In the genomic region with DNA sequence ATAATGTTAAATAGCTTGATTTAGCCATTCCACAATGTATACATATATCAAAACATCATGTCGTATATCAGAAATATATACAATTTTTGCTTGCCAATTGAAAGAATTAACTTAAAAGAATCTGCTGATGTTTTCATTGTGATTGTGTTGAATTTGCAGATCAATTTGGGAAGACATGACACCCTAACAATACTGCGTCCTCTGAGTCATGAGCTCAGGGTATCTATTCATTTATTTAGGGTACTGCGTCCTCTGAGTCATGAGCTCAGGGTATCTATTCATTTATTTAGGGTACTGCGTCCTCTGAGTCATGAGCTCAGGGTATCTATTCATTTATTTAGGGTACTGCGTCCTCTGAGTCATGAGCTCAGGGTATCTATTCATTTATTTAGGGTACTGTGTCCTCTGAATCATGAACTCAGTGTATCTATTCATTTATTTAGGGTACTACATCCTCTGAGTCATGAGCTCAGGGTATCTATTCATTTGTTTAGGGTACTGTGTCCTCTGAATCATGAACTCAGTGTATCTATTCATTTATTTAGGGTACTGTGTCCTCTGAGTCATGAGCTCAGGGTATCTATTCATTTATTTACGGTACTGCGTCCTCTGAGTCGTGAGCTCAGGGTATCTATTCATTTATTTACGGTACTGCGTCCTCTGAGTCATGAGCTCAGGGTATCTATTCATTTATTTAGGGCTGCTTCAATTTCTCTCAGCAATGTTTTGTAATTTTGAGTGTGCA, we compare ENCODE assay signal across 10 cellular contexts. TPM values are rescaled to one million over a fixed set of nuclear protein-coding genes. Genes with fewer than 3 reads are reported as not detected.
A peak's percentile ranks its signal among the peaks of the same experiment; 100 is the strongest.
DNase-seq lines count a peak whose midpoint lies in the region; ATAC-seq and TF ChIP-seq lines count a peak whose summit lies in the region.
"Not testable (repeated sequence)": the region's sequence is repeated elsewhere in the genome, so short reads cannot be mapped to it uniquely, and the experiment has no call there.
"Had no signal": no experiment of that assay in that cellular context is flagged by ENCODE, and none has a peak within 500 bp of the region (broad histone marks: within the 10 kb centered on the region; RNA-seq: fewer than 3 reads in every experiment).

No MANE protein-coding gene starts in this region.

- POLR2A ChIA-PET in IMR-90 (lab: Charles Lee; ENCODE audit: unreplicated experiment); MCF 10A (lab: Yijun Ruan, JAX): not testable (repeated sequence)

- H3K9me1 ChIP-seq in IMR-90 (ENCODE audit: insufficient read depth, low read length) = not testable (repeated sequence)

- peaks cover 13% of the 10 kb centered on the region for H3K4me1 Mint-ChIP-seq in T-helper 17 cell
- H3K4me1 Mint-ChIP-seq in MCF 10A (ENCODE audit: insufficient read depth, unreplicated experiment) = not testable (repeated sequence)

- not testable (repeated sequence) for H2BK20ac ChIP-seq in IMR-90 (ENCODE audit: low read depth, low read length)

- H4K5ac ChIP-seq in IMR-90 (ENCODE audit: low read depth, low read length) = not testable (repeated sequence)

- not testable (repeated sequence) for H3K9me3 Mint-ChIP-seq in MCF 10A (ENCODE audit: unreplicated experiment)

- not testable (repeated sequence) for H3K4me2 ChIP-seq in IMR-90 (ENCODE audit: low read depth, low read length); fibroblast of lung (ENCODE audit: extremely low read depth, insufficient read depth, low read length)

- not testable (repeated sequence) for H3K36me3 ChIP-seq in IMR-90 (ENCODE audit: control insufficient read depth, insufficient read depth, low read length); fibroblast of lung (ENCODE audit: control insufficient read depth, insufficient read depth, low read length)

- not testable (repeated sequence) for H3K27me3 ChIP-seq in IMR-90 (ENCODE audit: control insufficient read depth, insufficient read depth, low read length); fibroblast of lung (ENCODE audit: control insufficient read depth, insufficient read depth, low read length)

- H3K79me1 ChIP-seq in IMR-90 (ENCODE audit: low read depth in 1 of 2, low read length in 2 of 2) = not testable (repeated sequence)

- not testable (repeated sequence) for H3K27ac Mint-ChIP-seq in T-helper 17 cell; MCF 10A (ENCODE audit: low read depth, unreplicated experiment)

- in situ Hi-C loops in IMR-90 (cut with MboI; ENCODE audit: low sequenced_read_pairs) = not testable (repeated sequence)

- not testable (repeated sequence) for H3K36me3 Mint-ChIP-seq in T-helper 17 cell (ENCODE audit: low read depth); MCF 10A (ENCODE audit: insufficient read depth, unreplicated experiment)

- not testable (repeated sequence) for H4K20me1 ChIP-seq in IMR-90 (ENCODE audit: insufficient read depth, low read length); fibroblast of lung (ENCODE audit: control insufficient read depth, extremely low read depth, insufficient read depth, low read length)

- peak overlapping the region; percentile 19 for H3K4me3 Mint-ChIP-seq in T-helper 17 cell
- not testable (repeated sequence) for H3K4me3 Mint-ChIP-seq in MCF 10A (ENCODE audit: unreplicated experiment)

- WGBS in IMR-90 (ENCODE audit: extremely low coverage in 2 of 2, insufficient read length in 1 of 2), 2 experiments = no CpG with 5 or more reads among the region's 10 CpGs

- not testable (repeated sequence) for H3K4me1 ChIP-seq in IMR-90 (ENCODE audit: control insufficient read depth, insufficient read depth, low read length); fibroblast of lung (ENCODE audit: control insufficient read depth, extremely low read depth, insufficient read depth, low read length)

- not testable (repeated sequence) for TF ChIP-seq RAD21 in IMR-90 (IDR thresholded peaks at IDR 0.05; ENCODE audit: low read length)

- H3K4me3 ChIP-seq in IMR-90 (ENCODE audit: insufficient read depth, low read depth, low read length); fibroblast of lung (replicated peaks in 1 of 4; ENCODE audit: control extremely low read depth in 1 of 4, insufficient read depth in 1 of 4, low read depth in 3 of 4, low read length in 4 of 4): not testable (repeated sequence)

- H3K27ac ChIP-seq in IMR-90 (ENCODE audit: insufficient read depth, low read length); fibroblast of lung (ENCODE audit: insufficient read depth, low read length): not testable (repeated sequence)

- H2BK5ac ChIP-seq in IMR-90 (ENCODE audit: low read depth, low read length, poor library complexity, severe bottlenecking) = peak overlapping the region; percentile 39

- H3K9me3 ChIP-seq in IMR-90 (ENCODE audit: control insufficient read depth, insufficient read depth, low read length); T-helper 17 cell (ENCODE audit: control insufficient read depth, low read length, poor library complexity, severe bottlenecking); fibroblast of lung (ENCODE audit: control insufficient read depth, insufficient read depth, low read depth, low read length): not testable (repeated sequence)

- intact Hi-C loops in IMR-90 (cut with micrococcal nuclease); MCF 10A (cut with micrococcal nuclease): not testable (repeated sequence)

- H2BK15ac ChIP-seq in IMR-90 (ENCODE audit: low read depth, low read length) = not testable (repeated sequence)

- H3K14ac ChIP-seq in IMR-90 (replicated peaks; ENCODE audit: low read depth, low read length) = not testable (repeated sequence)

- CTCF ChIA-PET in IMR-90 (lab: Yijun Ruan, JAX) = not testable (repeated sequence)
- CTCF ChIA-PET in MCF 10A (lab: Yijun Ruan, JAX) = interaction anchor here (0.6 to 1.0 kb wide), 2 partner anchors 28 to 138 kb away, joined by 3 to 4 read pairs; no protein-coding TSS in a partner anchor

- H2AFZ ChIP-seq in IMR-90 (replicated peaks; ENCODE audit: low read length, poor library complexity); fibroblast of lung (ENCODE audit: low read length): not testable (repeated sequence)

- not testable (repeated sequence) for H3K9ac ChIP-seq in IMR-90 (ENCODE audit: low read depth, low read length); fibroblast of lung (ENCODE audit: insufficient read depth, low read length)

- not testable (repeated sequence) for H3K23ac ChIP-seq in IMR-90 (ENCODE audit: low read depth, low read length)

- ATAC-seq in IMR-90 (ENCODE audit: low read depth); T-helper 17 cell: not testable (repeated sequence)

- not testable (repeated sequence) for H3K79me2 ChIP-seq in fibroblast of lung (ENCODE audit: control insufficient read depth, insufficient read depth, low read length)

- H3K56ac ChIP-seq in IMR-90 (ENCODE audit: extremely low read depth, insufficient read depth, low read length) = not testable (repeated sequence)

- H3K4ac ChIP-seq in IMR-90 (ENCODE audit: low read depth, low read length) = not testable (repeated sequence)

- not testable (repeated sequence) for TF ChIP-seq POLR2A in IMR-90 (IDR thresholded peaks at IDR 0.05; ENCODE audit: low read depth, low read length)

- H4K8ac ChIP-seq in IMR-90 (ENCODE audit: low read depth in 2 of 2, low read length in 2 of 2) = not testable (repeated sequence)

- not testable (repeated sequence) for TF ChIP-seq CTCF in IMR-90 (conservative IDR thresholded peaks at IDR 0.05; ENCODE audit: low read depth, low read length); MCF 10A (IDR thresholded peaks at IDR 0.05; ENCODE audit: unreplicated experiment); fibroblast of lung (conservative IDR thresholded peaks at IDR 0.05 in 1 of 2, IDR thresholded peaks at IDR 0.05 in 1 of 2; ENCODE audit: low read depth in 1 of 2, low read length in 2 of 2)

- dilution Hi-C loops in IMR-90 (cut with HindIII; ENCODE audit: low sequenced_read_pairs, unreplicated experiment) = not testable (repeated sequence)

- H3K18ac ChIP-seq in IMR-90 (ENCODE audit: low read depth, low read length) = not testable (repeated sequence)

- H2AK5ac ChIP-seq in IMR-90 (ENCODE audit: low read depth, low read length) = not testable (repeated sequence)

- not testable (repeated sequence) for BruUV-seq in IMR-90 (replicated peaks; lab: Mats Ljungman, UMichigan); MCF 10A (replicated peaks; lab: Mats Ljungman, UMichigan)

- peak; percentile 72 for DNase-seq in EH (ENCODE audit: low read depth)
- peak; percentile 84 for DNase-seq in IMR-90
- peak; percentile 22 for DNase-seq in NCI-H748 (lab: John Stamatoyannopoulos, UW; ENCODE audit: unreplicated experiment)
- not testable (repeated sequence) for DNase-seq in T-helper 17 cell
- DNase-seq in MCF 10A (ENCODE audit: unreplicated experiment) = peak; percentile 66
- peak; percentile 63 to 71 for DNase-seq in fibroblast of lung (ENCODE audit: low read depth in 2 of 2)
- peak; percentile 10 for DNase-seq in kidney tubule cell (ENCODE audit: low spot score)

- not testable (repeated sequence) for H2AK9ac ChIP-seq in IMR-90 (replicated peaks; ENCODE audit: low read depth, low read length, poor library complexity)

- H2BK120ac ChIP-seq in IMR-90 (ENCODE audit: low read depth, low read length) = not testable (repeated sequence)

- H4K91ac ChIP-seq in IMR-90 (ENCODE audit: insufficient read depth, low read depth, low read length) = not testable (repeated sequence)

- not testable (repeated sequence) for H3K27me3 Mint-ChIP-seq in T-helper 17 cell; MCF 10A (ENCODE audit: insufficient read depth, unreplicated experiment)

TF ChIP-seq in IMR-90, 13 proteins besides CTCF, POLR2A, EP300 and RAD21:
- TF ChIP-seq FOS (IDR thresholded peaks at IDR 0.05; ENCODE audit: low read depth, low read length) = peak; percentile 51

RNA-seq across cellular contexts. Expression of a gene that starts 21.8 kb away (rescaled TPM):
- total RNA-seq in IMR-90 (2012; rRNA removed) (not detected in 2 replicates), T-helper 17 cell (not detected), MCF 10A (2022) (not detected in 2 replicates), fibroblast of lung (not detected in 2 replicates)
- polyA plus RNA-seq in IMR-90 (2012; rRNA removed) (not detected in 2 replicates), fibroblast of lung (not detected in 2 replicates)
- not detected in 2 replicates for polyA plus RNA-seq in IMR-90 (2012; cell fraction: cytosol; rRNA removed)
- 0.18 TPM in 1 of 2 replicates, not detected in the other for polyA plus RNA-seq in IMR-90 (2012; cell fraction: nucleus; rRNA removed; ENCODE audit: low replicate concordance)
- not detected in 2 replicates for polyA plus RNA-seq in fibroblast of lung (2012)
- not detected in 2 replicates for polyA minus RNA-seq in fibroblast of lung (ENCODE audit: low replicate concordance)
- total RNA-seq: activated CD8-positive, alpha-beta T cell treated with anti-CD3 and anti-CD28 coated beads for 36 hours; epithelial cell of proximal tubule; natural killer cell had no signal

RNA-seq across cellular contexts. Expression of a gene that starts 23.7 kb away (rescaled TPM):
- 8.4 and 8.6 TPM in 2 replicates for total RNA-seq in IMR-90 (2012; rRNA removed)
- polyA plus RNA-seq in IMR-90 (2012; rRNA removed) = 23.1 and 23.3 TPM in 2 replicates
- 17.6 and 22.7 TPM in 2 replicates for polyA plus RNA-seq in IMR-90 (2012; cell fraction: cytosol; rRNA removed)
- polyA plus RNA-seq in IMR-90 (2012; cell fraction: nucleus; rRNA removed; ENCODE audit: low replicate concordance) = 69.7 and 112 TPM in 2 replicates
- total RNA-seq in T-helper 17 cell = 10 to 100 TPM; 41.6 to 43.9 TPM
- 30.2 and 32.5 TPM in 2 replicates for total RNA-seq in MCF 10A (2022)
- total RNA-seq in fibroblast of lung = 7.4 and 11.4 TPM in 2 replicates
- polyA plus RNA-seq in fibroblast of lung = 23.6 and 26.7 TPM in 2 replicates
- polyA plus RNA-seq in fibroblast of lung (2012) = 15.5 and 15.8 TPM in 2 replicates
- 12.5 and 22.6 TPM in 2 replicates for polyA minus RNA-seq in fibroblast of lung (ENCODE audit: low replicate concordance)
